Comparison of ENCODE assay signal across 21 cellular contexts in genomic region chr6:78993955-78994354, GRCh38.
DNase-seq lines count a peak whose midpoint lies in the region; ATAC-seq, FAIRE-seq and TF ChIP-seq lines count a peak whose summit lies in the region.
"Had no signal": no experiment of that assay in that cellular context is flagged by ENCODE, and none has a peak within 500 bp of the region (broad histone marks: within the 10 kb centered on the region; RNA-seq: fewer than 3 reads in every experiment).

No MANE protein-coding gene starts in this region.

- ATAC-seq in K562, result no peak
- ATAC-seq: CD8-positive, alpha-beta T cell; GM12878; GM23338; HCT116 had no signal

- intact Hi-C loops in K562 (cut with micrococcal nuclease) (no loop called here), head of caudate nucleus (cut with DNase I) (no loop called here)

- H3K4me3 ChIP-seq in K562, result no peak overlapping the region
- H3K4me3 ChIP-seq: BLaER1, GM12878, GM23338 had no signal

- no TSS peak for BruUV-seq in K562 (replicated peaks; lab: Mats Ljungman, UMichigan)

- no peak for TF ChIP-seq CTCF in K562 (IDR thresholded peaks at IDR 0.05 in 2 of 3, conservative IDR thresholded peaks at IDR 0.05 in 1 of 3; ENCODE audit: insufficient read depth in 2 of 3, low read depth in 1 of 3, low read length in 3 of 3)

- H3K27me3 ChIP-seq in K562 (ENCODE audit: control insufficient read depth in 2 of 2, insufficient read depth in 2 of 2, low read length in 2 of 2), result no peaks in the 10 kb centered on the region
- H3K27me3 ChIP-seq: BLaER1 had no signal

- no peaks in the 10 kb centered on the region for H3K9me3 ChIP-seq in K562 (replicated peaks; ENCODE audit: control insufficient read depth, insufficient read depth, low read depth, low read length)

- H3K4me1 Mint-ChIP-seq in activated CD4-positive, alpha-beta T cell treated with anti-CD3 and anti-CD28 coated beads, Interleukin-2, amount 10 ng/mL, durations not matched to agents 7 days and 5 days, result no peaks in the 10 kb centered on the region
- H3K4me1 Mint-ChIP-seq: B cell, GM23338, H9 had no signal

- H3K9ac ChIP-seq in K562 (ENCODE audit: insufficient read depth in 1 of 2, low read depth in 2 of 2, low read length in 2 of 2), result no peak overlapping the region
- H3K9ac ChIP-seq: BLaER1 had no signal

- no peaks in the 10 kb centered on the region for H3K9me1 ChIP-seq in K562 (ENCODE audit: control insufficient read depth, insufficient read depth, low read length)

- no peak for TF ChIP-seq RAD21 in K562 (CRISPR knock-in tag; conservative IDR thresholded peaks at IDR 0.05 in 1 of 2, IDR thresholded peaks at IDR 0.05 in 1 of 2)

- no peak for TF ChIP-seq EP300 in K562 (IDR thresholded peaks at IDR 0.05; ENCODE audit: low read length)

- H3K36me3 ChIP-seq in K562 (ENCODE audit: control insufficient read depth, insufficient read depth, low read length), result peaks cover 91% of the 10 kb centered on the region

- no peak overlapping the region for H2AFZ ChIP-seq in K562 (ENCODE audit: low read depth, low read length)
- H2AFZ ChIP-seq: GM23338 had no signal

- CTCF ChIA-PET in K562 (lab: Yijun Ruan, JAX; ENCODE audit: low intra/inter-chr PET ratio), result no interaction called here
- CTCF ChIA-PET in activated CD4-positive, alpha-beta T cell treated with anti-CD3 and anti-CD28 coated beads, Interleukin-2, amount 10 ng/mL, durations not matched to agents 7 days and 5 days (lab: Charles Lee), result interaction anchor here (1.0 kb wide), 1 partner anchor 8 kb away, joined by 3 read pairs; no protein-coding TSS in a partner anchor

- H3K4me2 ChIP-seq in K562 (ENCODE audit: insufficient read depth, low read length), result no peak overlapping the region
- H3K4me2 ChIP-seq: BLaER1, GM23338 had no signal

- no peak overlapping the region for H3K4me3 Mint-ChIP-seq in activated CD4-positive, alpha-beta T cell treated with anti-CD3 and anti-CD28 coated beads, Interleukin-2, amount 10 ng/mL, durations not matched to agents 7 days and 5 days
- H3K4me3 Mint-ChIP-seq: B cell; CD4-positive, CD25-positive, alpha-beta regulatory T cell; CD8-positive, alpha-beta T cell; GM23338; H9 had no signal

- POLR2A ChIA-PET in K562 (lab: Yijun Ruan, JAX), result no interaction called here
- POLR2A ChIA-PET in activated CD4-positive, alpha-beta T cell treated with anti-CD3 and anti-CD28 coated beads, Interleukin-2, amount 10 ng/mL, durations not matched to agents 7 days and 5 days (lab: Charles Lee), result no interaction called here

- TF ChIP-seq POLR2A in K562 (conservative IDR thresholded peaks at IDR 0.05), result no peak

- no peaks in the 10 kb centered on the region for H3K9me3 Mint-ChIP-seq in activated CD4-positive, alpha-beta T cell treated with anti-CD3 and anti-CD28 coated beads, Interleukin-2, amount 10 ng/mL, durations not matched to agents 7 days and 5 days
- H3K9me3 Mint-ChIP-seq: CD8-positive, alpha-beta T cell; GM23338 had no signal

- H3K27ac ChIP-seq in K562 (ENCODE audit: extremely low read depth, low read depth, low read length), result no peak overlapping the region
- H3K27ac ChIP-seq: BLaER1, C4-2B had no signal

- no peak overlapping the region for H3K27ac Mint-ChIP-seq in activated CD4-positive, alpha-beta T cell treated with anti-CD3 and anti-CD28 coated beads, Interleukin-2, amount 10 ng/mL, durations not matched to agents 7 days and 5 days
- H3K27ac Mint-ChIP-seq: B cell; CD8-positive, alpha-beta T cell; GM23338 had no signal

- no peaks in the 10 kb centered on the region for H3K4me1 ChIP-seq in K562 (replicated peaks in 1 of 2; ENCODE audit: control insufficient read depth in 2 of 2, insufficient read depth in 2 of 2, low read length in 2 of 2)
- H3K4me1 ChIP-seq: BLaER1 had no signal

- in situ Hi-C loops in K562 (cut with MboI), result no loop called here

- H3K79me2 ChIP-seq in K562 (ENCODE audit: control insufficient read depth, insufficient read depth, low read length), result no peaks in the 10 kb centered on the region

- WGBS in K562 (ENCODE audit: insufficient coverage, low coverage, missing lambda C conversion rate), result 94% methylated on average over 5 of the region's 5 CpGs

- H3K36me3 Mint-ChIP-seq in activated CD4-positive, alpha-beta T cell treated with anti-CD3 and anti-CD28 coated beads, Interleukin-2, amount 10 ng/mL, durations not matched to agents 7 days and 5 days (ENCODE audit: low read depth), result peaks cover 78% of the 10 kb centered on the region

- no peak for FAIRE-seq in K562 (lab: Jason Lieb, UNC)
- FAIRE-seq: D721Med, GM12878, GM19239 had no signal

- H3K27me3 Mint-ChIP-seq in activated CD4-positive, alpha-beta T cell treated with anti-CD3 and anti-CD28 coated beads, Interleukin-2, amount 10 ng/mL, durations not matched to agents 7 days and 5 days, result no peaks in the 10 kb centered on the region
- H3K27me3 Mint-ChIP-seq: B cell; CD4-positive, CD25-positive, alpha-beta regulatory T cell had no signal

- DNase-seq in COLO829 (ENCODE audit: low spot score), result peak; percentile 3
- no peak for DNase-seq in K562 (ENCODE audit: extremely low read depth in 1 of 4, low spot score in 3 of 4)
- peak; percentile 5 for DNase-seq in foreskin melanocyte
- DNase-seq in activated CD4-positive, alpha-beta T cell treated with anti-CD3 and anti-CD28 coated beads, Interleukin-2, amount 10 ng/mL, durations not matched to agents 7 days and 5 days, result no peak
- no peak for DNase-seq in NOMO-1 treated with dmso at 0.1 percent for 144 hours (lab: John Stamatoyannopoulos, UW; ENCODE audit: unreplicated experiment)
- no peak for DNase-seq in head of caudate nucleus
- DNase-seq: CD4-positive, CD25-positive, alpha-beta regulatory T cell; CD8-positive, alpha-beta T cell; DMS 273 treated with DMSO at 0.1 percent for 48 hours; DMS79; EL; GDM1; H9 had no signal

- H4K20me1 ChIP-seq in K562 (replicated peaks; ENCODE audit: control insufficient read depth, insufficient read depth, low read length), result no peaks in the 10 kb centered on the region
- H4K20me1 ChIP-seq: BLaER1 had no signal

TF ChIP-seq in K562, 482 proteins besides CTCF, POLR2A, EP300 and RAD21:
- TF ChIP-seq ZNF316 (IDR thresholded peaks at IDR 0.05) (peak; percentile 79), ARID3A (IDR thresholded peaks at IDR 0.05; ENCODE audit: borderline replicate concordance, low read depth, low read length) (no peak), C11orf30 (IDR thresholded peaks at IDR 0.05; ENCODE audit: low read depth) (peak; percentile 37; the same call in 1 of the 2 replicates), MLLT1 (IDR thresholded peaks at IDR 0.05) (no peak), ZNF232 (CRISPR knock-in tag; IDR thresholded peaks at IDR 0.05) (no peak), MAFF (IDR thresholded peaks at IDR 0.05; ENCODE audit: low read length) (peak; percentile 27), MAFG (tag; conservative IDR thresholded peaks at IDR 0.05) (0 out of 2 replicates have a peak, but pooled peaks have one; percentile 11)

Comparison
In these comparisons a context has a peak if more than half of its experiments do, and no peak if none do; other contexts are left out.
1. DNase-seq: peak in COLO829 (single experiment) and foreskin melanocyte (single experiment); none in K562 (0 of 4), activated CD4-positive, alpha-beta T cell treated with anti-CD3 and anti-CD28 coated beads, Interleukin-2, amount 10 ng/mL, durations not matched to agents 7 days and 5 days (single experiment), NOMO-1 treated with dmso at 0.1 percent for 144 hours (single experiment) and head of caudate nucleus (0 of 42).